In genomic region chrX:46913710-46914109, GRCh38 we compare ENCODE assay signal across 8 cellular contexts. TPM values are rescaled to one million over a fixed set of nuclear protein-coding genes. Genes with fewer than 3 reads are reported as not detected.
DNase-seq lines count a peak whose midpoint lies in the region; ATAC-seq, FAIRE-seq and TF ChIP-seq lines count a peak whose summit lies in the region.

No MANE protein-coding gene starts in this region.

- TF ChIP-seq CTCF in HCT116 (IDR thresholded peaks at IDR 0.05 in 2 of 3, conservative IDR thresholded peaks at IDR 0.05 in 1 of 3; ENCODE audit: borderline replicate concordance in 1 of 3, insufficient read depth in 1 of 3, low read depth in 2 of 3, low read length in 2 of 3), result no peak

- peak overlapping the region; percentile 82 for H3K4me2 ChIP-seq in HCT116 (ENCODE audit: low read length)

- no peak for TF ChIP-seq RAD21 in HCT116 (IDR thresholded peaks at IDR 0.05; ENCODE audit: low read depth)

- H3K4me1 ChIP-seq in HCT116 (ENCODE audit: control insufficient read depth in 1 of 2, insufficient read depth in 2 of 2, low read length in 2 of 2) (peaks cover 0 to 13% of the 10 kb centered on the region in 2 experiments; a peak in 2 of 4 replicates), iPS-15b (ENCODE audit: control insufficient read depth, insufficient read depth, low read length) (no peaks in the 10 kb centered on the region)

- peak overlapping the region; percentile 71; the same call in 1 of the 2 replicates for H3K27ac ChIP-seq in HCT116 (ENCODE audit: low read depth, low read length)

- H2AFZ ChIP-seq in HCT116 (ENCODE audit: low read depth, low read length, poor library complexity, severe bottlenecking), result no peak overlapping the region

- H3K9me3 ChIP-seq in HCT116 (ENCODE audit: control insufficient read depth in 1 of 2, insufficient read depth in 1 of 2, low read depth in 1 of 2, low read length in 2 of 2) (no peaks in the 10 kb centered on the region), iPS-15b (ENCODE audit: control insufficient read depth, insufficient read depth, low read length) (no peaks in the 10 kb centered on the region)

- intact Hi-C loops in HCT116 (cut with micrococcal nuclease), result loop anchor here (2.0 kb wide), 1 partner anchor 65 kb away; no protein-coding TSS in a partner anchor

- no peak for ATAC-seq in HCT116
- ATAC-seq in GM19351 (IDR thresholded peaks at IDR 0.05; ENCODE audit: unreplicated experiment), result no peak

- CTCF ChIA-PET in HCT116 (lab: Charles Lee), result interaction anchor here (1.7 to 2.0 kb wide), 2 partner anchors 10 kb away, joined by 4 to 6 read pairs; no protein-coding TSS in a partner anchor

- H3K36me3 ChIP-seq in HCT116 (ENCODE audit: control insufficient read depth in 1 of 2, insufficient read depth in 2 of 2, low read length in 2 of 2), result no peaks in the 10 kb centered on the region
- H3K36me3 ChIP-seq in iPS-15b (ENCODE audit: control insufficient read depth, insufficient read depth, low read length), result no peaks in the 10 kb centered on the region

- no peaks in the 10 kb centered on the region for H3K9me2 ChIP-seq in HCT116 (ENCODE audit: insufficient read depth)

- peak overlapping the region; percentile 52 for H3K9ac ChIP-seq in HCT116 (ENCODE audit: low read length)
- peak overlapping the region; percentile 47 for H3K9ac ChIP-seq in iPS-15b (ENCODE audit: low read depth, low read length)

- H3K27ac Mint-ChIP-seq in activated naive CD8-positive, alpha-beta T cell, result no peak overlapping the region

- POLR2A ChIA-PET in HCT116 (lab: Charles Lee), result no interaction called here

- no peaks in the 10 kb centered on the region for H3K36me3 Mint-ChIP-seq in activated naive CD8-positive, alpha-beta T cell

- in situ Hi-C loops in ACHN (cut with HindIII; ENCODE audit: low pct_ligation_motif_present, low pct_unique_long_range_greater_than_20kb, low sequenced_read_pairs), result no loop called here

- H3K79me2 ChIP-seq in HCT116 (ENCODE audit: insufficient read depth, low read length), result peaks cover 25% of the 10 kb centered on the region

- H3K27me3 ChIP-seq in HCT116 (ENCODE audit: insufficient read depth, low read length), result no peaks in the 10 kb centered on the region
- no peaks in the 10 kb centered on the region for H3K27me3 ChIP-seq in iPS-15b (ENCODE audit: control insufficient read depth, insufficient read depth, low read length)

- peak overlapping the region; percentile 81 for H3K4me3 Mint-ChIP-seq in activated naive CD8-positive, alpha-beta T cell

- H4K20me1 ChIP-seq in HCT116 (ENCODE audit: insufficient read depth), result no peaks in the 10 kb centered on the region

- no peak for TF ChIP-seq POLR2A in HCT116 (IDR thresholded peaks at IDR 0.05; ENCODE audit: borderline replicate concordance, extremely low read depth, insufficient read depth, insufficient read length)

- FAIRE-seq in GM19239 (lab: Jason Lieb, UNC), result no peak

- peaks cover 16% of the 10 kb centered on the region for H3K27me3 Mint-ChIP-seq in activated naive CD8-positive, alpha-beta T cell

- RAD21 ChIA-PET in HCT116 (lab: Charles Lee; ENCODE audit: low non-redundant PET in 1 of 2, low total read pairs in 2 of 2, uncharacterized antibody in 2 of 2, unreplicated experiment in 2 of 2), result no interaction called here

- H3K9me3 Mint-ChIP-seq in activated naive CD8-positive, alpha-beta T cell (ENCODE audit: low read depth), result no peaks in the 10 kb centered on the region

- H3K4me3 ChIP-seq in HCT116 (replicated peaks in 1 of 2; ENCODE audit: low read depth in 1 of 2, low read length in 2 of 2) (peak overlapping the region; percentile 54 to 63), iPS-15b (ENCODE audit: low read depth, low read length) (peak overlapping the region; percentile 56)

- peaks cover 7% of the 10 kb centered on the region for H3K4me1 Mint-ChIP-seq in activated naive CD8-positive, alpha-beta T cell (ENCODE audit: low read depth)

- TSS peak; percentile 49 for BruUV-seq in HCT116 (replicated peaks; lab: Mats Ljungman, UMichigan)

- DNase-seq in ACHN, result peak; percentile 8
- no peak for DNase-seq in HCT116 (ENCODE audit: low read depth, low spot score)
- peak; percentile 23 for DNase-seq in stimulated activated CD8-positive, alpha-beta memory T cell treated with anti-CD3 and anti-CD28 coated beads, Interleukin-4, amount 100 ng/mL, for 48 hours
- no peak for DNase-seq in GM19239 (ENCODE audit: insufficient read length, low spot score)
- DNase-seq in SKM-1 (lab: John Stamatoyannopoulos, UW; ENCODE audit: unreplicated experiment), result no peak

TF ChIP-seq in HCT116, 20 proteins besides CTCF, POLR2A, EP300 and RAD21:
- TF ChIP-seq EGR1 (IDR thresholded peaks at IDR 0.05; ENCODE audit: low read depth) (no peak), YY1 (IDR thresholded peaks at IDR 0.05; ENCODE audit: extremely low read depth, insufficient replicate concordance, low read depth, low read length) (no peak), SIN3A (IDR thresholded peaks at IDR 0.05; ENCODE audit: low read depth) (no peak), TCF7L2 (IDR thresholded peaks at IDR 0.05; ENCODE audit: borderline replicate concordance, extremely low read depth, insufficient read depth, insufficient read length) (no peak), EZH2phosphoT487 (IDR thresholded peaks at IDR 0.05; ENCODE audit: borderline replicate concordance) (no peak), CEBPB (IDR thresholded peaks at IDR 0.05; ENCODE audit: low read depth) (no peak)
- TF ChIP-seq, protein P1, sequence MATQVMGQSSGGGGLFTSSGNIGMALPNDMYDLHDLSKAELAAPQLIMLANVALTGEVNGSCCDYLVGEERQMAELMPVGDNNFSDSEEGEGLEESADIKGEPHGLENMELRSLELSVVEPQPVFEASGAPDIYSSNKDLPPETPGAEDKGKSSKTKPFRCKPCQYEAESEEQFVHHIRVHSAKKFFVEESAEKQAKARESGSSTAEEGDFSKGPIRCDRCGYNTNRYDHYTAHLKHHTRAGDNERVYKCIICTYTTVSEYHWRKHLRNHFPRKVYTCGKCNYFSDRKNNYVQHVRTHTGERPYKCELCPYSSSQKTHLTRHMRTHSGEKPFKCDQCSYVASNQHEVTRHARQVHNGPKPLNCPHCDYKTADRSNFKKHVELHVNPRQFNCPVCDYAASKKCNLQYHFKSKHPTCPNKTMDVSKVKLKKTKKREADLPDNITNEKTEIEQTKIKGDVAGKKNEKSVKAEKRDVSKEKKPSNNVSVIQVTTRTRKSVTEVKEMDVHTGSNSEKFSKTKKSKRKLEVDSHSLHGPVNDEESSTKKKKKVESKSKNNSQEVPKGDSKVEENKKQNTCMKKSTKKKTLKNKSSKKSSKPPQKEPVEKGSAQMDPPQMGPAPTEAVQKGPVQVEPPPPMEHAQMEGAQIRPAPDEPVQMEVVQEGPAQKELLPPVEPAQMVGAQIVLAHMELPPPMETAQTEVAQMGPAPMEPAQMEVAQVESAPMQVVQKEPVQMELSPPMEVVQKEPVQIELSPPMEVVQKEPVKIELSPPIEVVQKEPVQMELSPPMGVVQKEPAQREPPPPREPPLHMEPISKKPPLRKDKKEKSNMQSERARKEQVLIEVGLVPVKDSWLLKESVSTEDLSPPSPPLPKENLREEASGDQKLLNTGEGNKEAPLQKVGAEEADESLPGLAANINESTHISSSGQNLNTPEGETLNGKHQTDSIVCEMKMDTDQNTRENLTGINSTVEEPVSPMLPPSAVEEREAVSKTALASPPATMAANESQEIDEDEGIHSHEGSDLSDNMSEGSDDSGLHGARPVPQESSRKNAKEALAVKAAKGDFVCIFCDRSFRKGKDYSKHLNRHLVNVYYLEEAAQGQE (IDR thresholded peaks at IDR 0.05; ENCODE audit: low read depth), result no peak

RNA-seq across cellular contexts. Expression of gene JADE3, which starts 1.5 kb away (rescaled TPM):
- total RNA-seq in HCT116 (2021; ENCODE audit: unreplicated experiment), result 14.3 TPM
- 5.7 and 5.9 TPM in 2 replicates for polyA plus RNA-seq in HCT116 (2012)

Comparison
In these comparisons a context has a peak if more than half of its experiments do, and no peak if none do; other contexts are left out.
1. DNase-seq: peak in ACHN (single experiment) and stimulated activated CD8-positive, alpha-beta memory T cell treated with anti-CD3 and anti-CD28 coated beads, Interleukin-4, amount 100 ng/mL, for 48 hours (single experiment); none in HCT116 (single experiment), GM19239 (single experiment) and SKM-1 (single experiment).